ENCODE assay signal across 12 cellular contexts in genomic region chr3:37986479-37987314, GRCh38. TPM values are rescaled to one million over a fixed set of nuclear protein-coding genes. Genes with fewer than 3 reads are reported as not detected.
DNase-seq lines count a peak whose midpoint lies in the region; ATAC-seq and FAIRE-seq lines count a peak whose summit lies in the region.
"Had no signal": no experiment of that assay in that cellular context is flagged by ENCODE, and none has a peak within 500 bp of the region (broad histone marks: within the 10 kb centered on the region; RNA-seq: fewer than 3 reads in every experiment).

No MANE protein-coding gene starts in this region.

- no peaks in the 10 kb centered on the region for H3K27me3 ChIP-seq in small intestine (ENCODE audit: control insufficient read depth in 2 of 2, insufficient read depth in 2 of 2, low read length in 2 of 2)

- no peak overlapping the region for H3K4me3 ChIP-seq in small intestine (ENCODE audit: low read depth in 1 of 2, low read length in 2 of 2)

- no peaks in the 10 kb centered on the region for H3K9me3 ChIP-seq in small intestine (ENCODE audit: control insufficient read depth, low read depth)

- DNase-seq in NCI-H748 (lab: John Stamatoyannopoulos, UW; ENCODE audit: unreplicated experiment): peak; percentile 30
- DNase-seq in NCI-H748 treated with DMSO at 0.1 percent for 48 hours (lab: John Stamatoyannopoulos, UW): no peak
- peak; percentile 21 for DNase-seq in NCI-H526 treated with DMSO at 0.1 percent for 48 hours (lab: John Stamatoyannopoulos, UW)
- DNase-seq in islet precursor cell: peak; percentile 50
- peak; percentile 100 for DNase-seq in small intestine
- DNase-seq in T-helper 2 cell: no peak
- no peak for DNase-seq in GDM1 (lab: John Stamatoyannopoulos, UW)
- DNase-seq: activated effector memory CD4-positive, alpha-beta T cell treated with anti-CD3 and anti-CD28 coated beads, Interleukin-2, amount 50 U/mL, for 16 hours; central memory CD4-positive, alpha-beta T cell; NCI-H2227 treated with DMSO at 0.1 percent for 48 hours had no signal

- 24 to 61% (median 43%) methylated on average over 12 of the region's 12 CpGs for WGBS in small intestine, 3 donors

- H3K36me3 ChIP-seq in small intestine (ENCODE audit: control insufficient read depth in 2 of 2, insufficient read depth in 2 of 2, low read length in 2 of 2): no peaks in the 10 kb centered on the region

- H3K27ac ChIP-seq in small intestine (ENCODE audit: low read depth in 1 of 2, low read length in 1 of 2): peak overlapping the region; percentile 94

- no peak for FAIRE-seq in small intestine (lab: Jason Lieb, UNC)
- FAIRE-seq: islet of Langerhans had no signal

- no peak for ATAC-seq in HG02938 (IDR thresholded peaks at IDR 0.05; ENCODE audit: unreplicated experiment)

- H3K4me1 ChIP-seq in small intestine (ENCODE audit: control insufficient read depth in 2 of 2, insufficient read depth in 1 of 2, low read depth in 1 of 2, low read length in 1 of 2): peaks cover 0 to 3% of the 10 kb centered on the region in 2 donors

RNA-seq across cellular contexts. Expression of gene VILL, which starts 3.9 kb away (rescaled TPM):
- 100 to 1,000 TPM in 2 of 3 donors, 10 to 100 TPM in 1; 57.6 to 266 (median 191) TPM for polyA plus RNA-seq in small intestine

RNA-seq across cellular contexts. Expression of gene PLCD1, which starts 42.7 kb away (rescaled TPM):
- polyA plus RNA-seq in small intestine: 10 to 100 TPM in 1 of 3 donors, 1 to 10 TPM in 2; 7.8 to 16.3 (median 8.8) TPM

RNA-seq across cellular contexts. Expression of gene DLEC1, which starts 52.3 kb away (rescaled TPM):
- under 1 TPM; 0.19 to 0.89 (median 0.81) TPM for polyA plus RNA-seq in small intestine

Comparison
In these comparisons a context has a peak if more than half of its experiments do, and no peak if none do; other contexts are left out.
1. DNase-seq: peak in NCI-H748 (single experiment), NCI-H526 treated with DMSO at 0.1 percent for 48 hours (single experiment), islet precursor cell (single experiment) and small intestine (single experiment); none in NCI-H748 treated with DMSO at 0.1 percent for 48 hours (single experiment), T-helper 2 cell (0 of 5) and GDM1 (single experiment).